Comparison of ENCODE assay signal across 8 cellular contexts in the genomic region with DNA sequence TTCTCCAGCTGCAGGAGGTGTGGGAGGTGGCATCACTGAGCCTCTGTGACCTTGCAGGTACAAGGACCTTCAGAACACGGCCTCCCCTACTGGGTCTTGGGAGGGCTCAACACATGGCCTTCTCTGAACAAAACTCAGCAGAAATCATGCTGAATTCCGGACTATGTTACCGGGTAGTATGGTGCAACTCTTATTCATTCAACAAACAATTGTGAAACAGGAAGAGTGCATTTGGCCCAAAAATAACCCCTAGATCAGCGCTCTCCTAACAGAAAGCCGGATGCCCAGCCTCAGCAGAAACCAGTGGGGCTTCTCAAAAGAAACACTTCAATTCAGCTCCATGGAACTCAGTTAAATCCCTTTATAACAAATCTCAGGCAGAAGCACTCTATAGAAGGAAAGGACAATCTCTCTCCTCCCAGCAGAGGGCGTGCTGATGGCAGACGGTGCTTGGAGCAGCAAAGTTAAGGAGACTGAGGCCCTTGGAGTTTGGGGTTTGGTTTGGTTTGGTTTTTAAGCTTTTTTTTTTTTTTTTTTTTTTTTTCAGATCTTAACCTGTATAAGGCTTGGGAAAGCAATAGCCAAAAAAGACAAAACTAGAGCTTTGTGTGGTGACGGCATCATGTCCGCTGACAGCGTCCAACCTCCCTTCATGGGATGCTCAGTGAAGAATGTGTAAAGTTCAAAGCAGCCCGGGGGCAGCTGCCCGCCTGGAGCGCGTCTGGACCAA.
DNase-seq lines count a peak whose midpoint lies in the region; TF ChIP-seq lines count a peak whose summit lies in the region.

No MANE protein-coding gene starts in this region.

- H3K27ac Mint-ChIP-seq in activated CD4-positive, alpha-beta T cell treated with anti-CD3 and anti-CD28 coated beads, Interleukin-2, amount 10 ng/mL, durations not matched to agents 7 days and 5 days: no peak overlapping the region

- CTCF ChIA-PET in activated CD4-positive, alpha-beta T cell treated with anti-CD3 and anti-CD28 coated beads, Interleukin-2, amount 10 ng/mL, durations not matched to agents 7 days and 5 days (lab: Charles Lee): interaction anchor here (0.6 to 1.7 kb wide), 5 partner anchors 9 to 14 kb away, joined by 3 to 5 read pairs (median 3); no protein-coding TSS in a partner anchor

- DNase-seq in activated CD4-positive, alpha-beta T cell treated with anti-CD3 and anti-CD28 coated beads for 24 hours (ENCODE audit: low read depth in 2 of 2): peak; percentile 7 to 15
- DNase-seq in activated CD4-positive, alpha-beta T cell treated with anti-CD3 and anti-CD28 coated beads for 4 hours: no peak
- DNase-seq in MV-4-11 (lab: John Stamatoyannopoulos, UW) (peak; percentile 76), iris pigment epithelial cell (ENCODE audit: low read depth) (peak; percentile 9), transverse colon (peak; percentile 25)
- DNase-seq in activated CD4-positive, alpha-beta T cell treated with anti-CD3 and anti-CD28 coated beads, Interleukin-2, amount 10 ng/mL, durations not matched to agents 7 days and 5 days: peak; percentile 50
- DNase-seq in activated CD4-positive, CD25-positive, alpha-beta regulatory T cell treated with anti-CD3 and anti-CD28 coated beads, Interleukin-2, amount 50 U/mL, for 72 hours: no peak
- no peak for DNase-seq in effector CD4-positive, alpha-beta T cell

- no peaks in the 10 kb centered on the region for H3K9me3 Mint-ChIP-seq in activated CD4-positive, alpha-beta T cell treated with anti-CD3 and anti-CD28 coated beads, Interleukin-2, amount 10 ng/mL, durations not matched to agents 7 days and 5 days

- no peaks in the 10 kb centered on the region for H3K9me3 ChIP-seq in transverse colon

- no peak for TF ChIP-seq EP300 in transverse colon (IDR thresholded peaks at IDR 0.05; ENCODE audit: low read depth)

- in situ Hi-C loops in transverse colon (cut with MboI; ENCODE audit: low pct_ligation_motif_present in 1 of 4, low pct_unique_long_range_greater_than_20kb in 1 of 4, low sequenced_read_pairs in 3 of 4): no loop called here

- TF ChIP-seq POLR2A in transverse colon (IDR thresholded peaks at IDR 0.05): no peak

- no peaks in the 10 kb centered on the region for H3K36me3 ChIP-seq in transverse colon

- no peak overlapping the region for H3K4me3 ChIP-seq in transverse colon

- 60 to 67% methylated on average over 5 to 14 of the region's 14 CpGs for WGBS in transverse colon (ENCODE audit: low coverage in 1 of 2), 2 donors

- no peak overlapping the region for H3K27ac ChIP-seq in transverse colon

- intact Hi-C loops in transverse colon (cut with DNase I; ENCODE audit: low total_unique reads): no loop called here

- H3K4me1 ChIP-seq in transverse colon: no peaks in the 10 kb centered on the region

- H3K27me3 ChIP-seq in transverse colon: no peaks in the 10 kb centered on the region

- no peaks in the 10 kb centered on the region for H3K27me3 Mint-ChIP-seq in activated CD4-positive, alpha-beta T cell treated with anti-CD3 and anti-CD28 coated beads, Interleukin-2, amount 10 ng/mL, durations not matched to agents 7 days and 5 days

- H3K36me3 Mint-ChIP-seq in activated CD4-positive, alpha-beta T cell treated with anti-CD3 and anti-CD28 coated beads, Interleukin-2, amount 10 ng/mL, durations not matched to agents 7 days and 5 days (ENCODE audit: low read depth): no peaks in the 10 kb centered on the region

- peak; percentile 17 to 46 (median 33) for TF ChIP-seq CTCF in transverse colon (IDR thresholded peaks at IDR 0.05)

- no peak overlapping the region for H3K4me3 Mint-ChIP-seq in activated CD4-positive, alpha-beta T cell treated with anti-CD3 and anti-CD28 coated beads, Interleukin-2, amount 10 ng/mL, durations not matched to agents 7 days and 5 days

- POLR2A ChIA-PET in activated CD4-positive, alpha-beta T cell treated with anti-CD3 and anti-CD28 coated beads, Interleukin-2, amount 10 ng/mL, durations not matched to agents 7 days and 5 days (lab: Charles Lee): no interaction called here

- H3K4me1 Mint-ChIP-seq in activated CD4-positive, alpha-beta T cell treated with anti-CD3 and anti-CD28 coated beads, Interleukin-2, amount 10 ng/mL, durations not matched to agents 7 days and 5 days: no peaks in the 10 kb centered on the region

Comparison
In these comparisons a context has a peak if more than half of its experiments do, and no peak if none do; other contexts are left out.
1. DNase-seq: peak in activated CD4-positive, alpha-beta T cell treated with anti-CD3 and anti-CD28 coated beads for 24 hours (2 of 2), MV-4-11 (single experiment), activated CD4-positive, alpha-beta T cell treated with anti-CD3 and anti-CD28 coated beads, Interleukin-2, amount 10 ng/mL, durations not matched to agents 7 days and 5 days (single experiment), iris pigment epithelial cell (single experiment) and transverse colon (single experiment); none in activated CD4-positive, alpha-beta T cell treated with anti-CD3 and anti-CD28 coated beads for 4 hours (0 of 2), activated CD4-positive, CD25-positive, alpha-beta regulatory T cell treated with anti-CD3 and anti-CD28 coated beads, Interleukin-2, amount 50 U/mL, for 72 hours (single experiment) and effector CD4-positive, alpha-beta T cell (single experiment).